In the genomic region with DNA sequence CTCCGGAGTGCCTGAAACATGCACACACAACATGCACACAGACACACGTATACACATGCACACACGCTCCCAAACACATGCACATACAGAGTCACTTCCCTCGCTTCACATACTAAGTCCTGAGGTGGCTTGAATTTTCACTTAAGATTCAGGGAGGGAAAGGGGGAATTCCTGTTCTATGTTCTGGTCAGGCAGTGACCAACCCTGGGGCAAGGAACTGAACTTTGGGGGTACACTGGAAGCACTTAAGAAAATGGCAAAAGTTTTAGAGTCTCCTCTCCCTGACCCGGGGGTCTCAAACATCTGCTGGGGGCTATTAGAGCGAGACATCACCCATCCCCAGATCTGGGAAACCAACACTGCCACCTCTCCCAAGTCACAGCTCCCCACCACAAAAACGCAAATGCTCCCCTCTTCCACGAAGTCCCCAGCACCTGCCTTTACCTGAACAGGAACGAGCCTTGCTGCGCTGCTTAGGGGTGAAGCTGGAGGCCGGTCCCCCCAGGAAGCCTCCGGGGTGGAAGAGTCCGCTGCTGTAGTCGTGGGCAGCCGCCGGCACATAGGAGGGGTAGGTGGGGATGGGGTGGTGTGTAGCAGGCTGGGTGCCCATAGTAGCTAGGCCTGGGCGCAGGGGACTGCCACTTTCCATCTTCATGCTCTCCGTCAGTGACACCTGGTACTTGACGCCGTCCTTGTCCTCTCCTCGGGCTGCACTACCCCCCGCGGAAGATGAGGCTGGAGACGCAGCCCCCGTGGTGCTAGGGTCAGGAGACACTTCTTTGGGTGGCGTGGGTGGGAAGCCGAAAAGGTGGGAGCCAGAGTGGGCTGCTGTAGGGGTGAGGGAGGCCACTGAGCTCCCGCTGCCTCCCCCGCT, we compare ENCODE assay signal across 13 cellular contexts. TPM values are rescaled to one million over a fixed set of nuclear protein-coding genes. Genes with fewer than 3 reads are reported as not detected.
A peak's percentile ranks its signal among the peaks of the same experiment; 100 is the strongest.
DNase-seq lines count a peak whose midpoint lies in the region; ATAC-seq and TF ChIP-seq lines count a peak whose summit lies in the region.
"Had no signal": no experiment of that assay in that cellular context is flagged by ENCODE, and none has a peak within 500 bp of the region (broad histone marks: within the 10 kb centered on the region; RNA-seq: fewer than 3 reads in every experiment).

No MANE protein-coding gene starts in this region.

- H4K20me1 ChIP-seq in GM23338 (replicated peaks; ENCODE audit: insufficient read depth) (peaks cover 8% of the 10 kb centered on the region), smooth muscle cell (ENCODE audit: low read depth) (peaks cover 15% of the 10 kb centered on the region)

- TF ChIP-seq CTCF in GM23338 (conservative IDR thresholded peaks at IDR 0.05; ENCODE audit: low read depth in 2 of 2) (no peak), VCaP (conservative IDR thresholded peaks at IDR 0.05) (no peak), smooth muscle cell (IDR thresholded peaks at IDR 0.05; ENCODE audit: borderline replicate concordance, insufficient read depth, poor library complexity, severe bottlenecking) (no peak)

- no peak overlapping the region for H3K27ac Mint-ChIP-seq in GM23338

- H3K36me3 ChIP-seq in GM23338 (ENCODE audit: insufficient read depth), result no peaks in the 10 kb centered on the region
- no peaks in the 10 kb centered on the region for H3K36me3 ChIP-seq in smooth muscle cell (ENCODE audit: low read depth)

- peaks cover 98% of the 10 kb centered on the region for H3K27me3 Mint-ChIP-seq in GM23338 (ENCODE audit: insufficient read depth, low read depth, poor library complexity)

- no peaks in the 10 kb centered on the region for H3K79me2 ChIP-seq in GM23338 (replicated peaks; ENCODE audit: insufficient read depth)
- peaks cover 9% of the 10 kb centered on the region for H3K79me2 ChIP-seq in smooth muscle cell (ENCODE audit: low read depth)

- H2AFZ ChIP-seq in GM23338 (no peak overlapping the region), smooth muscle cell (ENCODE audit: low read depth) (no peak overlapping the region)

- no peaks in the 10 kb centered on the region; the same call in 1 of the 3 replicates for H3K9me3 Mint-ChIP-seq in GM23338

- ATAC-seq in GM23338, result no peak
- ATAC-seq in right cardiac atrium, result no peak

- no peaks in the 10 kb centered on the region; the same call in 2 of the 3 replicates for H3K36me3 Mint-ChIP-seq in GM23338 (ENCODE audit: low read depth)

- DNase-seq in GM23338 (ENCODE audit: low spot score), result no peak
- peak in 2 of 3 donors; percentile 3 to 47 for DNase-seq in right cardiac atrium
- no peak for DNase-seq in smooth muscle cell (lab: John Stamatoyannopoulos, UW; ENCODE audit: unreplicated experiment)
- no peak for DNase-seq in NCI-H2107 treated with DMSO at 0.1 percent for 48 hours (lab: John Stamatoyannopoulos, UW; ENCODE audit: unreplicated experiment)
- no peak for DNase-seq in stimulated activated CD4-positive, alpha-beta T cell treated with anti-CD3 and anti-CD28 coated beads, Interleukin-1b, Interleukin-23, amount 100 ng/mL, for 48 hours
- no peak for DNase-seq in DMS53 (lab: John Stamatoyannopoulos, UW)
- DNase-seq in globus pallidus (ENCODE audit: low spot score), result no peak
- DNase-seq: anterior cingulate cortex, NCI-H510A treated with DMSO at 0.1 percent for 48 hours had no signal

- H3K9me2 ChIP-seq in GM23338 (ENCODE audit: insufficient read depth), result no peaks in the 10 kb centered on the region

- H3K9ac ChIP-seq in smooth muscle cell (ENCODE audit: low read depth), result no peak overlapping the region

- H3K4me2 ChIP-seq in GM23338, result peak overlapping the region; percentile 90; the same call in 1 of the 2 replicates
- peak overlapping the region; percentile 97 for H3K4me2 ChIP-seq in smooth muscle cell

- no peak overlapping the region for H3K27ac ChIP-seq in GM23338 (ENCODE audit: low read depth)
- peak overlapping the region; percentile 98 for H3K27ac ChIP-seq in VCaP
- H3K27ac ChIP-seq in right cardiac atrium (ENCODE audit: low read length), result no peak overlapping the region
- no peak overlapping the region for H3K27ac ChIP-seq in smooth muscle cell (ENCODE audit: low read depth)

- peaks cover 26% of the 10 kb centered on the region for H3F3A ChIP-seq in GM23338 (replicated peaks; ENCODE audit: low read depth)
- peaks cover 14% of the 10 kb centered on the region for H3F3A ChIP-seq in smooth muscle cell (ENCODE audit: low read depth)

- H3K4me1 ChIP-seq in GM23338 (ENCODE audit: insufficient read depth), result peaks cover 59% of the 10 kb centered on the region
- H3K4me1 ChIP-seq in right cardiac atrium (ENCODE audit: control insufficient read depth, insufficient read depth, low read length), result no peaks in the 10 kb centered on the region
- H3K4me1 ChIP-seq in smooth muscle cell (ENCODE audit: low read depth), result peaks cover 72% of the 10 kb centered on the region

- peaks cover 100% of the 10 kb centered on the region for H3K27me3 ChIP-seq in GM23338 (ENCODE audit: insufficient read depth)
- no peaks in the 10 kb centered on the region for H3K27me3 ChIP-seq in right cardiac atrium (ENCODE audit: control insufficient read depth, insufficient read depth)
- H3K27me3 ChIP-seq in smooth muscle cell (ENCODE audit: low read depth), result peaks cover 11% of the 10 kb centered on the region

- peak overlapping the region; percentile 64; the same call in 2 of the 3 replicates for H3K4me3 Mint-ChIP-seq in GM23338

- H3K4me3 ChIP-seq in GM23338, result peak overlapping the region; percentile 72
- H3K4me3 ChIP-seq in right cardiac atrium (ENCODE audit: low read length), result peak overlapping the region; percentile 3
- H3K4me3 ChIP-seq in smooth muscle cell, result no peak overlapping the region

- H3K9me3 ChIP-seq in right cardiac atrium (ENCODE audit: control insufficient read depth, low read length) (no peaks in the 10 kb centered on the region), smooth muscle cell (replicated peaks; ENCODE audit: low read depth) (no peaks in the 10 kb centered on the region)

- 57% methylated on average over 29 of the region's 29 CpGs for WGBS in right cardiac atrium
- 66% methylated on average over 29 of the region's 29 CpGs for WGBS in smooth muscle cell (ENCODE audit: low lambda C conversion rate)

- H3K4me1 Mint-ChIP-seq in GM23338, result peaks cover 63% of the 10 kb centered on the region

- intact Hi-C loops in right cardiac atrium (cut with DNase I), result no loop called here

TF ChIP-seq in GM23338, 12 proteins besides CTCF, POLR2A, EP300 and RAD21:
- TF ChIP-seq EZH2 (IDR thresholded peaks at IDR 0.05; ENCODE audit: low read depth, unreplicated experiment) (peak; percentile 79), ZNF331 (CRISPR knock-in tag; IDR thresholded peaks at IDR 0.05; ENCODE audit: low read depth) (no peak), EZH2phosphoT487 (IDR thresholded peaks at IDR 0.05; ENCODE audit: unreplicated experiment) (peak; percentile 49)

RNA-seq across cellular contexts. Expression of a gene that starts 7.5 kb away (rescaled TPM):
- 0.12 and 0.83 TPM in 2 replicates for total RNA-seq in GM23338 (2014; rRNA removed; shearing (Covaris generic))
- polyA plus RNA-seq in GM23338 (2016; fragmentation: Nextera tagmentation; extraction: Ambion mirVana) (0.37 and 0.52 TPM in 2 replicates), right cardiac atrium (14.3 TPM), smooth muscle cell (6.8 and 10.4 TPM in 2 replicates)
- total RNA-seq in right cardiac atrium (10 to 100 TPM in 3 of 4 donors, 1 to 10 TPM in 1; 9.7 to 18.1 (median 15.4) TPM), smooth muscle cell (3.2 and 5.8 TPM in 2 replicates)

RNA-seq across cellular contexts. Expression of a gene that starts 18.8 kb away (rescaled TPM):
- not detected in 2 replicates for total RNA-seq in GM23338 (2014; rRNA removed; shearing (Covaris generic))
- polyA plus RNA-seq in GM23338 (2016; fragmentation: Nextera tagmentation; extraction: Ambion mirVana) (not detected in 2 replicates), right cardiac atrium (not detected), smooth muscle cell (not detected in 2 replicates)
- total RNA-seq in right cardiac atrium (not detected), smooth muscle cell (not detected in 2 replicates)
- total RNA-seq: activated CD8-positive, alpha-beta memory T cell treated with anti-CD3 and anti-CD28 coated beads for 36 hours; Daoy; mesenteric fat pad had no signal

Comparison
In these comparisons a context has a peak if more than half of its experiments do, and no peak if none do; other contexts are left out.
1. DNase-seq: peak in right cardiac atrium (2 of 3); none in GM23338 (single experiment), smooth muscle cell (single experiment), NCI-H2107 treated with DMSO at 0.1 percent for 48 hours (single experiment), stimulated activated CD4-positive, alpha-beta T cell treated with anti-CD3 and anti-CD28 coated beads, Interleukin-1b, Interleukin-23, amount 100 ng/mL, for 48 hours (single experiment), DMS53 (single experiment) and globus pallidus (single experiment).